In the genomic region with DNA sequence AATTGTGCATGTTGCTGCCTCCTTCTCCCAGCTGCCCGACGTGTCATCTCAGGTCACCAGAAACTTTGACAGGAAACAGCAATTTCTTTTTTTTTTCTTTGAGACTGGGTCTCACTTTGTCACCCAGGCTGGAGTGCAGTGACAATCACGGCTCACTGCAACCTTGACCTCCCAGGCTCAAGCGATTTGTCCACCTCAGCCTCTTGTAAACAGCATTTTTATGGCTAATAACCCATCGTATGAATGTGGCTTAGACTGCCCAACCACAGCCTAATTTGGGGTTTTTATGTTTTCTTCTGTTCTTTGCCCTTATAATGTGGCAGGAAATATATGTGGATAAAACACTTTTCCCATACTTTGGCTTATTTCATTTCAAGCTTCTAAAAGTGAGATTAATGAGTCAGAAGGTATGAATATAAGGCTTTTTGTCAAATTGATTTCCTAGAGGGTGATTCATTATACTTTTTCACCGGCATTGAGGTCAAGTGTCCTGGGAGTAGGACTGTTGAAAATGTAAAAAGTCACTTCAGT, we compare ENCODE assay signal across 9 cellular contexts. TPM values are rescaled to one million over a fixed set of nuclear protein-coding genes. Genes with fewer than 3 reads are reported as not detected.
DNase-seq lines count a peak whose midpoint lies in the region; ATAC-seq and TF ChIP-seq lines count a peak whose summit lies in the region.
"Had no signal": no experiment of that assay in that cellular context is flagged by ENCODE, and none has a peak within 500 bp of the region (broad histone marks: within the 10 kb centered on the region; RNA-seq: fewer than 3 reads in every experiment).

No MANE protein-coding gene starts in this region.

- no peak overlapping the region for H2BK5ac ChIP-seq in IMR-90 (ENCODE audit: low read depth, low read length, poor library complexity, severe bottlenecking)

- no peak overlapping the region for H2BK20ac ChIP-seq in IMR-90 (ENCODE audit: low read depth, low read length)

- CTCF ChIA-PET in IMR-90 (lab: Yijun Ruan, JAX) = no interaction called here

- no peak overlapping the region for H3K4me3 ChIP-seq in IMR-90 (ENCODE audit: insufficient read depth, low read depth, low read length)
- H3K4me3 ChIP-seq in body of pancreas = no peak overlapping the region
- no peak overlapping the region for H3K4me3 ChIP-seq in rectal smooth muscle tissue (ENCODE audit: low read length)

- H3K4me2 ChIP-seq in IMR-90 (ENCODE audit: low read depth, low read length) = no peak overlapping the region

- ATAC-seq in GM18520 (IDR thresholded peaks at IDR 0.05; ENCODE audit: unreplicated experiment) (peak; percentile 41), IMR-90 (ENCODE audit: low read depth) (peak; percentile 14; the same call in 1 of the 2 replicates), body of pancreas (no peak), HG03095 (IDR thresholded peaks at IDR 0.05; ENCODE audit: unreplicated experiment) (no peak), GM19023 (IDR thresholded peaks at IDR 0.05; ENCODE audit: unreplicated experiment) (no peak)
- ATAC-seq: WTC11 had no signal

- BruUV-seq in IMR-90 (replicated peaks; lab: Mats Ljungman, UMichigan) = no TSS peak

- DNase-seq in IMR-90 = peak; percentile 24
- no peak for DNase-seq in body of pancreas
- no peak for DNase-seq in inferior parietal cortex (ENCODE audit: extremely low spot score)

- H3K18ac ChIP-seq in IMR-90 (ENCODE audit: low read depth, low read length) = no peak overlapping the region

- no peak for TF ChIP-seq POLR2A in IMR-90 (IDR thresholded peaks at IDR 0.05; ENCODE audit: low read depth, low read length)
- TF ChIP-seq POLR2A in body of pancreas (IDR thresholded peaks at IDR 0.05) = no peak

- 83% methylated on average over 2 of the region's 6 CpGs; no CpG with 5 or more reads in 1 of the 2 experiments for WGBS in IMR-90 (ENCODE audit: extremely low coverage in 2 of 2, insufficient read length in 1 of 2), 2 experiments
- WGBS in body of pancreas, 2 donors = 9 to 14% methylated on average over 6 of the region's 6 CpGs

- POLR2A ChIA-PET in IMR-90 (lab: Charles Lee; ENCODE audit: unreplicated experiment) = no interaction called here

- peaks cover 8% of the 10 kb centered on the region for H3K4me1 ChIP-seq in IMR-90 (ENCODE audit: control insufficient read depth, insufficient read depth, low read length)
- H3K4me1 ChIP-seq in body of pancreas = peaks cover 30% of the 10 kb centered on the region
- H3K4me1 ChIP-seq in rectal smooth muscle tissue (ENCODE audit: control insufficient read depth, insufficient read depth, low read length) = peaks cover 14% of the 10 kb centered on the region

- no peak overlapping the region for H2AK5ac ChIP-seq in IMR-90 (ENCODE audit: low read depth, low read length)

- H3K27ac ChIP-seq in IMR-90 (ENCODE audit: insufficient read depth, low read length) (no peak overlapping the region), body of pancreas (peak overlapping the region in 3 of 4 donors; percentile 11 to 33 (median 18)), rectal smooth muscle tissue (ENCODE audit: low read depth, low read length) (peak overlapping the region; percentile 38)

- TF ChIP-seq RAD21 in IMR-90 (IDR thresholded peaks at IDR 0.05; ENCODE audit: low read length) = no peak

- H2AFZ ChIP-seq in IMR-90 (replicated peaks; ENCODE audit: low read length, poor library complexity) = no peak overlapping the region

- H3K56ac ChIP-seq in IMR-90 (ENCODE audit: extremely low read depth, insufficient read depth, low read length) = no peak overlapping the region

- H2AK9ac ChIP-seq in IMR-90 (replicated peaks; ENCODE audit: low read depth, low read length, poor library complexity) = no peak overlapping the region

- peaks cover 7% of the 10 kb centered on the region; the same call in 1 of the 2 replicates for H4K20me1 ChIP-seq in IMR-90 (ENCODE audit: insufficient read depth, low read length)

- no peaks in the 10 kb centered on the region for H3K27me3 ChIP-seq in IMR-90 (ENCODE audit: control insufficient read depth, insufficient read depth, low read length)
- H3K27me3 ChIP-seq in body of pancreas = no peaks in the 10 kb centered on the region
- H3K27me3 ChIP-seq in rectal smooth muscle tissue (ENCODE audit: control insufficient read depth, insufficient read depth, low read length) = no peaks in the 10 kb centered on the region

- no peak overlapping the region for H4K91ac ChIP-seq in IMR-90 (ENCODE audit: insufficient read depth, low read depth, low read length)

- H3K9me3 ChIP-seq in IMR-90 (ENCODE audit: control insufficient read depth, insufficient read depth, low read length) (no peaks in the 10 kb centered on the region), body of pancreas (no peaks in the 10 kb centered on the region)

- intact Hi-C loops in IMR-90 (cut with micrococcal nuclease) = no loop called here
- intact Hi-C loops in body of pancreas (cut with DNase I) = no loop called here

- dilution Hi-C loops in IMR-90 (cut with HindIII; ENCODE audit: low sequenced_read_pairs, unreplicated experiment) = no loop called here

- no peak overlapping the region for H4K8ac ChIP-seq in IMR-90 (ENCODE audit: low read depth in 2 of 2, low read length in 2 of 2)

- no peak overlapping the region for H3K14ac ChIP-seq in IMR-90 (replicated peaks; ENCODE audit: low read depth, low read length)

- TF ChIP-seq CTCF in IMR-90 (conservative IDR thresholded peaks at IDR 0.05; ENCODE audit: low read depth, low read length) = no peak
- TF ChIP-seq CTCF in body of pancreas (IDR thresholded peaks at IDR 0.05) = no peak

- in situ Hi-C loops in IMR-90 (cut with MboI; ENCODE audit: low sequenced_read_pairs) = no loop called here

- no peak overlapping the region for H4K5ac ChIP-seq in IMR-90 (ENCODE audit: low read depth, low read length)

- H3K9me1 ChIP-seq in IMR-90 (ENCODE audit: insufficient read depth, low read length) = peaks cover 9% of the 10 kb centered on the region; the same call in 1 of the 2 replicates

- H2BK120ac ChIP-seq in IMR-90 (ENCODE audit: low read depth, low read length) = no peak overlapping the region

- H3K36me3 ChIP-seq in IMR-90 (ENCODE audit: control insufficient read depth, insufficient read depth, low read length) = peaks cover 13% of the 10 kb centered on the region
- H3K36me3 ChIP-seq in body of pancreas (replicated peaks in 1 of 2; ENCODE audit: insufficient read depth in 1 of 2, low read depth in 2 of 2) = peaks cover 0 to 2% of the 10 kb centered on the region in 2 donors
- H3K36me3 ChIP-seq in rectal smooth muscle tissue (ENCODE audit: control insufficient read depth, insufficient read depth, low read length) = peaks cover 4% of the 10 kb centered on the region

- H3K4ac ChIP-seq in IMR-90 (ENCODE audit: low read depth, low read length) = no peak overlapping the region

- no peak overlapping the region for H3K9ac ChIP-seq in IMR-90 (ENCODE audit: low read depth, low read length)
- H3K9ac ChIP-seq in rectal smooth muscle tissue (ENCODE audit: low read length) = no peak overlapping the region

- H3K79me1 ChIP-seq in IMR-90 (ENCODE audit: low read depth in 1 of 2, low read length in 2 of 2) = peaks cover 11 to 33% of the 10 kb centered on the region in 2 experiments

- H2BK15ac ChIP-seq in IMR-90 (ENCODE audit: low read depth, low read length) = no peak overlapping the region

- no peak overlapping the region for H3K23ac ChIP-seq in IMR-90 (ENCODE audit: low read depth, low read length)

TF ChIP-seq in IMR-90, 13 proteins besides CTCF, POLR2A, EP300 and RAD21:
- TF ChIP-seq MAFK (IDR thresholded peaks at IDR 0.05; ENCODE audit: low read depth, low read length) (no peak), CEBPB (IDR thresholded peaks at IDR 0.05; ENCODE audit: low read depth, low read length) (no peak), RFX5 (IDR thresholded peaks at IDR 0.05; ENCODE audit: low read depth, low read length) (no peak), CHD1 (IDR thresholded peaks at IDR 0.05; ENCODE audit: low read depth, low read length) (no peak), NFE2L2 (IDR thresholded peaks at IDR 0.05; ENCODE audit: low read depth, low read length) (no peak), FOS (IDR thresholded peaks at IDR 0.05; ENCODE audit: low read depth, low read length) (no peak), RCOR1 (IDR thresholded peaks at IDR 0.05; ENCODE audit: insufficient replicate concordance, low read length) (no peak), SMC3 (IDR thresholded peaks at IDR 0.05; ENCODE audit: low read depth, low read length) (no peak), BHLHE40 (IDR thresholded peaks at IDR 0.05; ENCODE audit: low read depth, low read length) (no peak), MAZ (IDR thresholded peaks at IDR 0.05; ENCODE audit: borderline replicate concordance, low read depth, low read length) (no peak), MXI1 (IDR thresholded peaks at IDR 0.05; ENCODE audit: borderline replicate concordance, low read depth, low read length) (no peak)
- TF ChIP-seq, protein P1, sequence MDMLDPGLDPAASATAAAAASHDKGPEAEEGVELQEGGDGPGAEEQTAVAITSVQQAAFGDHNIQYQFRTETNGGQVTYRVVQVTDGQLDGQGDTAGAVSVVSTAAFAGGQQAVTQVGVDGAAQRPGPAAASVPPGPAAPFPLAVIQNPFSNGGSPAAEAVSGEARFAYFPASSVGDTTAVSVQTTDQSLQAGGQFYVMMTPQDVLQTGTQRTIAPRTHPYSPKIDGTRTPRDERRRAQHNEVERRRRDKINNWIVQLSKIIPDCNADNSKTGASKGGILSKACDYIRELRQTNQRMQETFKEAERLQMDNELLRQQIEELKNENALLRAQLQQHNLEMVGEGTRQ (IDR thresholded peaks at IDR 0.05; ENCODE audit: low read depth, low read length) = no peak
- TF ChIP-seq, protein P2, sequence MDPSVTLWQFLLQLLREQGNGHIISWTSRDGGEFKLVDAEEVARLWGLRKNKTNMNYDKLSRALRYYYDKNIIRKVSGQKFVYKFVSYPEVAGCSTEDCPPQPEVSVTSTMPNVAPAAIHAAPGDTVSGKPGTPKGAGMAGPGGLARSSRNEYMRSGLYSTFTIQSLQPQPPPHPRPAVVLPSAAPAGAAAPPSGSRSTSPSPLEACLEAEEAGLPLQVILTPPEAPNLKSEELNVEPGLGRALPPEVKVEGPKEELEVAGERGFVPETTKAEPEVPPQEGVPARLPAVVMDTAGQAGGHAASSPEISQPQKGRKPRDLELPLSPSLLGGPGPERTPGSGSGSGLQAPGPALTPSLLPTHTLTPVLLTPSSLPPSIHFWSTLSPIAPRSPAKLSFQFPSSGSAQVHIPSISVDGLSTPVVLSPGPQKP (IDR thresholded peaks at IDR 0.05; ENCODE audit: borderline replicate concordance, low read depth, low read length) = no peak

RNA-seq across cellular contexts. Expression of gene SLC5A10, which starts 31.0 kb away (rescaled TPM):
- total RNA-seq in IMR-90 (2012; rRNA removed) = not detected in 2 replicates
- not detected in 2 replicates for polyA plus RNA-seq in IMR-90 (2012; rRNA removed)
- polyA plus RNA-seq in IMR-90 (2012; cell fraction: cytosol; rRNA removed) = not detected in 2 replicates
- 0.04 TPM in 1 of 2 replicates, not detected in the other for polyA plus RNA-seq in IMR-90 (2012; cell fraction: nucleus; rRNA removed; ENCODE audit: low replicate concordance)
- not detected for total RNA-seq in body of pancreas
- total RNA-seq: urinary bladder, WTC11 had no signal

Comparison
In these comparisons a context has a peak if more than half of its experiments do, and no peak if none do; other contexts are left out.
1. ATAC-seq: peak in GM18520 (single experiment) and IMR-90 (single experiment); none in body of pancreas (single experiment), HG03095 (single experiment) and GM19023 (single experiment).